Comparison of ENCODE assay signal across 10 cellular contexts in the genomic region with DNA sequence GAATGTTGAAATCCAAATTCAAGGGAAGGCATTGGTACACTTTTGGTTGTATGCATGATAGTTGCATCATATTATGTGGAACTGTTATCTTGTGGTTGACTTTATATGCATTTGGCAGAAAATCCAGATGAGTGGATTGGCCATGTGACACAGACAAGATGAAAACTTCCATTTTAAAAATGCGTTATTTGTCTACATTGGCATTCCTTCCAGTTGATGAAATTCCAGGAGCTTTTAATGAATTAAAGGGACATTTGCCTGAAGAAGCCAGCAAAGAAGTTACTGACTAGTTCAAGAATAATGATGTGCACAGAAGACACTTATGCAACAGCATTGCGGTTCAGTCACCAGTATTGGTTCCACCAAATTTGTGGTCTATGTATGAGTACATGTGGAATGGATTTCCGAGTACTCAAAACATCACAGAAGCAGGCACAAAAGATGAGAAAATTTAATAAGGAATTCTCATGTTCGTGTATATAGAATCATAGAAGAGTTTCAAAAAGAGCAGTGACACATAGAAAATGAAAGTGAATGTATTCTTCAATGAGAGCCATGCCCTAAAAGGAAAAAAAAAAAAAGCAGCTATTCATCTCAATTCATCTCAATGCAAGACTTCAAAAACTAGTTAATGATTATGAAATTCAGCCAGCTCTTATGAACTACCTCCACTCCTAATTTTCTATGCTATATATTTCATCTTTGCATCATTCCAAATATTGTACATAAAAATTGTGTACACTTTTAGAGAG.
DNase-seq lines count a peak whose midpoint lies in the region; ATAC-seq and TF ChIP-seq lines count a peak whose summit lies in the region.
"Had no signal": no experiment of that assay in that cellular context is flagged by ENCODE, and none has a peak within 500 bp of the region (broad histone marks: within the 10 kb centered on the region; RNA-seq: fewer than 3 reads in every experiment).

No MANE protein-coding gene starts in this region.

- BruUV-seq in Caco-2 (replicated peaks; lab: Mats Ljungman, UMichigan): no TSS peak

- peaks cover 3% of the 10 kb centered on the region for H3K27me3 Mint-ChIP-seq in Caco-2 (ENCODE audit: insufficient read depth, unreplicated experiment)

- no peaks in the 10 kb centered on the region for H3K9me3 Mint-ChIP-seq in Caco-2 (ENCODE audit: unreplicated experiment)
- H3K9me3 Mint-ChIP-seq: activated B cell treated with CpG ODN at 0.5 μM for 24 hours had no signal

- no peaks in the 10 kb centered on the region for H3K4me1 ChIP-seq in Caco-2

- H3K36me3 ChIP-seq in Caco-2 (ENCODE audit: control insufficient read depth, insufficient read depth, low read length): no peaks in the 10 kb centered on the region
- H3K36me3 ChIP-seq: upper lobe of right lung had no signal

- no peaks in the 10 kb centered on the region for H3K9me3 ChIP-seq in Caco-2
- H3K9me3 ChIP-seq: upper lobe of right lung had no signal

- no peak for TF ChIP-seq CTCF in cardiac fibroblast (IDR thresholded peaks at IDR 0.05; ENCODE audit: low read depth, low read length)
- no peak for TF ChIP-seq CTCF in Caco-2 (IDR thresholded peaks at IDR 0.05; ENCODE audit: insufficient read depth in 1 of 2, low read depth in 1 of 2, low read length in 1 of 2, severe bottlenecking in 1 of 2, unreplicated experiment in 1 of 2)

- CTCF ChIA-PET in Caco-2 (lab: Charles Lee): no interaction called here

- intact Hi-C loops in Caco-2 (cut with micrococcal nuclease; ENCODE audit: unreplicated experiment): no loop called here

- H3K4me1 Mint-ChIP-seq in Caco-2 (ENCODE audit: low read depth, unreplicated experiment): no peaks in the 10 kb centered on the region
- H3K4me1 Mint-ChIP-seq: activated B cell treated with CpG ODN at 0.5 μM for 24 hours had no signal

- no peaks in the 10 kb centered on the region for H3K27me3 ChIP-seq in Caco-2 (replicated peaks; ENCODE audit: control insufficient read depth, insufficient read depth, low read length)
- H3K27me3 ChIP-seq: upper lobe of right lung had no signal

- DNase-seq in A172 (ENCODE audit: low spot score) (peak; percentile 38), MV-4-11 (lab: John Stamatoyannopoulos, UW) (peak; percentile 86), cardiac fibroblast (ENCODE audit: low read depth in 2 of 2) (peak; percentile 82 to 88), HPDE6-E6E7 (ENCODE audit: extremely low spot score) (no peak), Caco-2 (no peak), GM19240 (ENCODE audit: insufficient read length, low spot score) (no peak), SHP77 (lab: John Stamatoyannopoulos, UW) (no peak)
- DNase-seq: activated B cell treated with CpG ODN at 0.5 μM for 24 hours, upper lobe of right lung had no signal

- no peak overlapping the region for H3K27ac Mint-ChIP-seq in Caco-2 (ENCODE audit: unreplicated experiment)
- H3K27ac Mint-ChIP-seq: activated B cell treated with CpG ODN at 0.5 μM for 24 hours had no signal

- POLR2A ChIA-PET in Caco-2 (lab: Charles Lee): no interaction called here

- ATAC-seq in GM18867 (IDR thresholded peaks at IDR 0.05; ENCODE audit: unreplicated experiment): peak; percentile 71
- ATAC-seq: upper lobe of right lung had no signal

- no peak overlapping the region for H3K4me3 Mint-ChIP-seq in Caco-2 (ENCODE audit: unreplicated experiment)
- H3K4me3 Mint-ChIP-seq: activated B cell treated with CpG ODN at 0.5 μM for 24 hours had no signal

- H3K4me3 ChIP-seq in cardiac fibroblast (replicated peaks in 1 of 2; ENCODE audit: low read depth in 2 of 2, low read length in 2 of 2) (no peak overlapping the region), Caco-2 (ENCODE audit: low read depth, low read length) (no peak overlapping the region)
- H3K4me3 ChIP-seq: upper lobe of right lung had no signal

- H3K36me3 Mint-ChIP-seq in Caco-2 (ENCODE audit: insufficient read depth, unreplicated experiment): no peaks in the 10 kb centered on the region

Comparison
In these comparisons a context has a peak if more than half of its experiments do, and no peak if none do; other contexts are left out.
1. DNase-seq: peak in A172 (single experiment), MV-4-11 (single experiment) and cardiac fibroblast (2 of 2); none in HPDE6-E6E7 (single experiment), Caco-2 (0 of 2), GM19240 (single experiment) and SHP77 (0 of 2).